Comparison of ENCODE assay signal across 19 cellular contexts in genomic region chr15:78828930-78829329, GRCh38. TPM values are rescaled to one million over a fixed set of nuclear protein-coding genes. Genes with fewer than 3 reads are reported as not detected.
"Had no signal": no experiment of that assay in that cellular context is flagged by ENCODE, and none has a peak within 500 bp of the region (broad histone marks: within the 10 kb centered on the region; RNA-seq: fewer than 3 reads in every experiment).

No MANE protein-coding gene starts in this region.

- H3K27ac Mint-ChIP-seq: activated CD4-positive, alpha-beta T cell treated with anti-CD3 and anti-CD28 coated beads, Interleukin-2, amount 10 ng/mL, durations not matched to agents 7 days and 5 days; activated CD8-positive, alpha-beta T cell treated with anti-CD3 and anti-CD28 coated beads, Interleukin-2, amount 10 ng/mL, durations not matched to agents 7 days and 5 days; activated naive CD4-positive, alpha-beta T cell treated with anti-CD3 and anti-CD28 coated beads, Interleukin-2, amount 10 ng/mL, durations not matched to agents 7 days and 5 days; activated naive CD8-positive, alpha-beta T cell treated with anti-CD3 and anti-CD28 coated beads, Interleukin-2, amount 50 U/mL, for 24 hours; activated T-cell treated with anti-CD3 and anti-CD28 coated beads, Interleukin-2, amount 50 U/mL, for 24 hours; nephron had no signal

- H3K4me3 Mint-ChIP-seq: activated CD4-positive, alpha-beta T cell treated with anti-CD3 and anti-CD28 coated beads, Interleukin-2, amount 10 ng/mL, durations not matched to agents 7 days and 5 days; activated CD8-positive, alpha-beta T cell treated with anti-CD3 and anti-CD28 coated beads, Interleukin-2, amount 10 ng/mL, durations not matched to agents 7 days and 5 days; activated naive CD4-positive, alpha-beta T cell treated with anti-CD3 and anti-CD28 coated beads, Interleukin-2, amount 10 ng/mL, durations not matched to agents 7 days and 5 days; activated naive CD8-positive, alpha-beta T cell treated with anti-CD3 and anti-CD28 coated beads, Interleukin-2, amount 50 U/mL, for 24 hours; activated T-cell treated with anti-CD3 and anti-CD28 coated beads, Interleukin-2, amount 50 U/mL, for 24 hours; central memory CD8-positive, alpha-beta T cell; nephron had no signal

- H3K9me3 Mint-ChIP-seq: activated CD4-positive, alpha-beta T cell treated with anti-CD3 and anti-CD28 coated beads, Interleukin-2, amount 10 ng/mL, durations not matched to agents 7 days and 5 days; activated naive CD4-positive, alpha-beta T cell treated with anti-CD3 and anti-CD28 coated beads, Interleukin-2, amount 10 ng/mL, durations not matched to agents 7 days and 5 days; activated naive CD8-positive, alpha-beta T cell treated with anti-CD3 and anti-CD28 coated beads, Interleukin-2, amount 50 U/mL, for 24 hours; activated T-cell treated with anti-CD3 and anti-CD28 coated beads, Interleukin-2, amount 50 U/mL, for 24 hours; central memory CD8-positive, alpha-beta T cell; nephron had no signal

- DNase-seq: activated CD4-positive, alpha-beta T cell treated with anti-CD3 and anti-CD28 coated beads, Interleukin-2, amount 10 ng/mL, durations not matched to agents 7 days and 5 days; activated CD8-positive, alpha-beta T cell treated with anti-CD3 and anti-CD28 coated beads, Interleukin-2, amount 10 ng/mL, durations not matched to agents 7 days and 5 days; activated effector memory CD4-positive, alpha-beta T cell treated with Interleukin-2 at 50 U/mL for 16 hours; activated naive CD4-positive, alpha-beta T cell treated with anti-CD3 and anti-CD28 coated beads, Interleukin-2, amount 10 ng/mL, durations not matched to agents 7 days and 5 days; activated naive CD8-positive, alpha-beta T cell treated with anti-CD3 and anti-CD28 coated beads, Interleukin-2, amount 50 U/mL, for 24 hours; activated T-cell treated with anti-CD3 and anti-CD28 coated beads, Interleukin-2, amount 50 U/mL, for 24 hours; brain microvascular endothelial cell; effector CD4-positive, alpha-beta T cell; mesendoderm; spleen; stimulated activated CD8-positive, alpha-beta memory T cell treated with anti-CD3 and anti-CD28 coated beads, Interleukin-4, amount 100 ng/mL, for 48 hours; stimulated activated naive CD4-positive, alpha-beta T cell; thyroid gland had no signal

- H3K4me3 ChIP-seq: coronary artery, spleen, thyroid gland had no signal

- H3K27ac ChIP-seq: brain microvascular endothelial cell, coronary artery, parathyroid adenoma, spleen, thyroid gland had no signal

- H3K4me1 ChIP-seq: parathyroid adenoma, thyroid gland had no signal

- H3K36me3 ChIP-seq: brain microvascular endothelial cell, spleen, thyroid gland had no signal

- H3K9ac ChIP-seq: parathyroid adenoma had no signal

- ATAC-seq: activated CD4-positive, CD25-positive, alpha-beta regulatory T cell treated with anti-CD3 and anti-CD28 coated beads, Interleukin-2, amount 50 U/mL, for 24 hours; activated CD8-positive, alpha-beta T cell treated with anti-CD3 and anti-CD28 coated beads, Interleukin-2, amount 10 ng/mL, durations not matched to agents 7 days and 5 days; activated naive CD8-positive, alpha-beta T cell treated with anti-CD3 and anti-CD28 coated beads, Interleukin-2, amount 50 U/mL, for 24 hours; left lobe of liver had no signal

- H3K27me3 ChIP-seq: thyroid gland had no signal

- H3K36me3 Mint-ChIP-seq: activated naive CD4-positive, alpha-beta T cell treated with anti-CD3 and anti-CD28 coated beads, Interleukin-2, amount 10 ng/mL, durations not matched to agents 7 days and 5 days had no signal

- H3K9me3 ChIP-seq: spleen, thyroid gland had no signal

- H3K79me2 ChIP-seq: parathyroid adenoma had no signal

- H2AFZ ChIP-seq: parathyroid adenoma had no signal

RNA-seq across cellular contexts. Expression of gene ADAMTS7, which starts 17.7 kb away (rescaled TPM):
- total RNA-seq: activated CD8-positive, alpha-beta T cell treated with anti-CD3 and anti-CD28 coated beads, Interleukin-2, amount 10 ng/mL, durations not matched to agents 7 days and 5 days had no signal
